In the genomic region with DNA sequence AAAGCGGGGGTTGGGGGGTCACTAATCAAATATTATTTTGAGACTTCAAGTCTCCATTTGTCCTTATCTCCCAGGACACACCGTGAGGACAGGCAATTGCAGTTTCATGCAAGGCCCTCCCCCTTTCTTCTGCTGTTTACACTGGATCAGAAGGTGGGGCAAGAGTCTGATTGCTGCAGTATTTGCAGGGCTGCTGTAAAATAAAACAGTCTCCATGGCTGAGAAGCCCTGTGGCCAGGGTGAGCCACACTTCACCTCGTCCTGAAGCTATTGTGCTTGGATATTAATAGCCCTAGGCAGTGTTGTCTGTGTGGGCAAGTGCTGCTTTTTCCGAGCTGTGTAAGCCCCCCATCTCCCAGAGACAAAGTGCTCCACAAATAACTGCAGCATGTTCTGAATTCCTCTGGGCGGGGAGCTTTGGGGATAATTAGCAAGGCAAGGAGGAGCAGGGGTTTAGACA, we compare ENCODE assay signal across 1 cellular context.
TF ChIP-seq lines count a peak whose summit lies in the region.

No MANE protein-coding gene starts in this region.

TF ChIP-seq in WTC11, 78 proteins besides CTCF, POLR2A, EP300 and RAD21 (continued from another document):
- no peak for TF ChIP-seq MXD4 (CRISPR knock-in tag; IDR thresholded peaks at IDR 0.05; ENCODE audit: borderline replicate concordance)
